ENCODE assay signal across 8 cellular contexts in the genomic region with DNA sequence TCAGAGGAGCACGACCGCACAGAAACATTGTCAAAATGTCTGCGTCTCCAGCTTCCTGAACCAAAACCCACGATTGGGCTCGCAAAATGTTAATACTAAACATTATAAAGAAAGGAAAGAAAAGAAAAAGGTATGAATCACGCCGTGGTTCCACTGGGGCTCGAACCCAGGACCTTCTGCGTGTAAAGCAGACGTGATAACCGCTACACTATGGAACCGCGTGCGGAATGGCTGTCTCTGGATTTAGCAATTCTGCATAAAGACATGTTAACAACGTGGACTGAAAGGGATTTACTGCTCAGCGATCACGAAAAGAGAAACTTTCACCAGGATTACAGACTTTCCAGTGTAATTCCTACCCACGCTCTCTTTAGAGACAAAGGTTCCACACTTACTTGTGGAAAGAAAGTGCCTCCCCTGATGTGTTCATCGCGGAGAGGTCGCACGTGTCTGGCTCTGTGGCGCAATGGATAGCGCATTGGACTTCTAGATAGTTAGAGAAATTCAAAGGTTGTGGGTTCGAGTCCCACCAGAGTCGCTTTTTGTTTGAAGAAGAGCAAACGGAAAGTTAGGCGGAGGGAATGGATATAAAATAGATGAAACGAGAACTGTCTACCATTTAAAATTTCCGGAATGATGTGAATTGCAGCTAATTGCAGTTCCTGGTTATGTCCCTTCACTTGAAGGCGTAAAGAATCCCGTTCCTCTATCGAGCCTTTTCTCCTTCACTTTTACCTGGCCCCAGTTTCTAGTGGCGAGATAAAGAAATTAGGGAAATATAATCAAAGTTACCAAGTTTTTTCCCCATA. TPM values are rescaled to one million over a fixed set of nuclear protein-coding genes. Genes with fewer than 3 reads are reported as not detected.
DNase-seq lines count a peak whose midpoint lies in the region; FAIRE-seq and TF ChIP-seq lines count a peak whose summit lies in the region.

No MANE protein-coding gene starts in this region.

- no peak for TF ChIP-seq CTCF in Loucy (conservative IDR thresholded peaks at IDR 0.05; ENCODE audit: low read length)

- no peak for FAIRE-seq in frontal cortex (lab: Jason Lieb, UNC)

- H3K79me2 ChIP-seq in GM23248 (ENCODE audit: insufficient read depth) (no peaks in the 10 kb centered on the region), Loucy (ENCODE audit: insufficient read depth, low read length) (no peaks in the 10 kb centered on the region)

- H2AFZ ChIP-seq in GM23248 = peak overlapping the region; percentile 92
- peak overlapping the region; percentile 85 for H2AFZ ChIP-seq in Loucy (ENCODE audit: low read length)

- 0 out of 2 replicates have a peak, but pooled peaks cover 7% of the 10 kb centered on the region for H3K4me1 ChIP-seq in GM23248 (ENCODE audit: insufficient read depth)
- H3K4me1 ChIP-seq in Loucy (ENCODE audit: insufficient read depth, low read length, poor library complexity, severe bottlenecking) = peaks cover 41% of the 10 kb centered on the region

- H3F3A ChIP-seq in GM23248 (ENCODE audit: insufficient read depth) (peaks cover 40% of the 10 kb centered on the region), Loucy (ENCODE audit: low read depth) (peaks cover 16% of the 10 kb centered on the region)

- H3K9ac ChIP-seq in GM23248 (peak overlapping the region; percentile 85), Loucy (ENCODE audit: low read depth, low read length, poor library complexity, severe bottlenecking) (peak overlapping the region; percentile 77)

- WGBS in GM23248 (ENCODE audit: low coverage in 1 of 2, low lambda C conversion rate in 2 of 2, missing lambda C conversion rate in 2 of 2), 2 experiments = 0 to 1% methylated on average over 34 of the region's 34 CpGs

- H3K4me3 ChIP-seq in GM23248 = peak overlapping the region; percentile 84
- peak overlapping the region; percentile 78 for H3K4me3 ChIP-seq in Loucy (ENCODE audit: low read length, poor library complexity, severe bottlenecking)

- H3K27me3 ChIP-seq in GM23248 (replicated peaks; ENCODE audit: insufficient read depth) (no peaks in the 10 kb centered on the region), Loucy (ENCODE audit: insufficient read depth, low read length, poor library complexity, severe bottlenecking) (no peaks in the 10 kb centered on the region)

- H3K27ac ChIP-seq in GM23248 = peak overlapping the region; percentile 88

- DNase-seq in D341Med (ENCODE audit: low spot score) = peak; percentile 42
- peak; percentile 89 for DNase-seq in GM23248
- peak; percentile 53 for DNase-seq in SHP77 treated with DMSO at 0.1 percent for 48 hours (lab: John Stamatoyannopoulos, UW)
- peak; percentile 90 for DNase-seq in activated effector memory CD4-positive, alpha-beta T cell treated with anti-CD3 and anti-CD28 coated beads, Interleukin-2, amount 50 U/mL, for 16 hours
- peak; percentile 42 to 48 for DNase-seq in frontal cortex (ENCODE audit: low spot score in 2 of 2)
- DNase-seq in nucleus accumbens (lab: John Stamatoyannopoulos, UW) = peak in 52 of 56 donors; percentile 23 to 85 (median 66)
- DNase-seq in superior temporal gyrus (ENCODE audit: extremely low spot score) = peak; percentile 93

- no peaks in the 10 kb centered on the region for H3K9me2 ChIP-seq in GM23248 (ENCODE audit: insufficient read depth)
- no peaks in the 10 kb centered on the region for H3K9me2 ChIP-seq in Loucy (replicated peaks; ENCODE audit: low read depth, low read length)

- in situ Hi-C loops in GM23248 (cut with MboI) = no loop called here

- H3K36me3 ChIP-seq in GM23248 (ENCODE audit: low read depth) = no peaks in the 10 kb centered on the region
- H3K36me3 ChIP-seq in Loucy (ENCODE audit: insufficient read depth, low read length) = no peaks in the 10 kb centered on the region

- H4K20me1 ChIP-seq in GM23248 (ENCODE audit: insufficient read depth) (no peaks in the 10 kb centered on the region), Loucy (ENCODE audit: insufficient read depth, low read length, poor library complexity, severe bottlenecking) (no peaks in the 10 kb centered on the region)

- H3K4me2 ChIP-seq in GM23248 (ENCODE audit: unreplicated experiment) = peak overlapping the region; percentile 92
- peak overlapping the region; percentile 89 for H3K4me2 ChIP-seq in Loucy (ENCODE audit: low read depth, low read length, poor library complexity, severe bottlenecking)

- no peaks in the 10 kb centered on the region for H3K9me3 ChIP-seq in GM23248 (ENCODE audit: low read depth)
- H3K9me3 ChIP-seq in Loucy (ENCODE audit: insufficient read depth, low read depth, low read length) = no peaks in the 10 kb centered on the region

RNA-seq across cellular contexts. Expression of a gene that starts 39.7 kb away (rescaled TPM):
- not detected in 2 replicates for total RNA-seq in GM23248 (2014; rRNA removed; shearing (Covaris generic))
- polyA plus RNA-seq in GM23248 (2016; fragmentation: Nextera tagmentation; extraction: Ambion mirVana) = not detected in 2 replicates
- not detected for total RNA-seq in frontal cortex

RNA-seq across cellular contexts. Expression of a gene that starts 47.7 kb away (rescaled TPM):
- total RNA-seq in GM23248 (2014; rRNA removed; shearing (Covaris generic)) = not detected in 2 replicates
- not detected in 2 replicates for polyA plus RNA-seq in GM23248 (2016; fragmentation: Nextera tagmentation; extraction: Ambion mirVana)
- not detected for total RNA-seq in frontal cortex

Comparison
In these comparisons a context has a peak if more than half of its experiments do, and no peak if none do; other contexts are left out.
1. Peak in every context shown above with its lines: DNase-seq, H3K4me3 ChIP-seq and H3K27ac ChIP-seq.
2. DNase-seq: peak in every context shown above with its lines; median percentile 93 in superior temporal gyrus; 90 in activated effector memory CD4-positive, alpha-beta T cell treated with anti-CD3 and anti-CD28 coated beads, Interleukin-2, amount 50 U/mL, for 16 hours; 89 in GM23248; 66 in nucleus accumbens; 53 in SHP77 treated with DMSO at 0.1 percent for 48 hours; 45 in frontal cortex; 42 in D341Med.